ENCODE assay signal across 21 cellular contexts in the genomic region with DNA sequence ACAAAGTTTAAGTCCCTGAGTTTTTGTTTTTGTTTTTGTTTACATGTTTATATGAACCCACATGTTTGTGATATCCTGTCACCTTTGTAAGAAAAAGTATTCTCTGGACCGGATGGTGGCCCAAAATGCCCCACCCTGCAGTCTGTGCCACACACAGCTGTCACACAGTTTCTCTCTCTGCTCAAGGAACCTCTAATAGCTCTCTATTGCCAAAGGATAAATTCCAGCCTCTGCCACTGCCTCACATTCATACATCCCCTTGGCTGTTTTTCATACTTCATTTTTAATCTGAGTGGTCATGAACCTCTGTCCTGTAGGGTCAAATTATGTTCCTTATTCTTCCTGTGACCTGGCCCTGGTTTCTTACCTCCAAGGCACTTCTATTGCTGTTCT.
DNase-seq lines count a peak whose midpoint lies in the region; ATAC-seq and TF ChIP-seq lines count a peak whose summit lies in the region.
"Had no signal": no experiment of that assay in that cellular context is flagged by ENCODE, and none has a peak within 500 bp of the region (broad histone marks: within the 10 kb centered on the region; RNA-seq: fewer than 3 reads in every experiment).

No MANE protein-coding gene starts in this region.

- H3K4me1 ChIP-seq in RWPE2 (ENCODE audit: insufficient read depth, poor library complexity, severe bottlenecking) (peaks cover 5% of the 10 kb centered on the region), esophagus squamous epithelium (peaks cover 0 to 7% (median 0%) of the 10 kb centered on the region in 3 donors), spleen (peaks cover 0 to 13% (median 0%) of the 10 kb centered on the region in 6 donors)

- H3K36me3 ChIP-seq in RWPE2 (ENCODE audit: low read depth) (no peaks in the 10 kb centered on the region), esophagus squamous epithelium (no peaks in the 10 kb centered on the region), spleen (no peaks in the 10 kb centered on the region)

- no peak for TF ChIP-seq CTCF in RWPE2 (IDR thresholded peaks at IDR 0.05; ENCODE audit: poor library complexity, severe bottlenecking)
- TF ChIP-seq CTCF in esophagus squamous epithelium (IDR thresholded peaks at IDR 0.05): no peak
- no peak for TF ChIP-seq CTCF in spleen (IDR thresholded peaks at IDR 0.05 in 8 of 11, conservative IDR thresholded peaks at IDR 0.05 in 3 of 11)

- ATAC-seq in RWPE2 (ENCODE audit: low read depth): peak; percentile 19; the same call in 1 of the 3 replicates
- ATAC-seq: HepG2 had no signal

- no peak for TF ChIP-seq POLR2A in esophagus squamous epithelium (IDR thresholded peaks at IDR 0.05)
- no peak for TF ChIP-seq POLR2A in spleen (IDR thresholded peaks at IDR 0.05)

- H3K27me3 ChIP-seq in RWPE2 (ENCODE audit: insufficient read depth, poor library complexity, severe bottlenecking): no peaks in the 10 kb centered on the region
- no peaks in the 10 kb centered on the region for H3K27me3 ChIP-seq in esophagus squamous epithelium
- H3K27me3 ChIP-seq in spleen (replicated peaks in 1 of 7): no peaks in the 10 kb centered on the region

- intact Hi-C loops in esophagus squamous epithelium (cut with DNase I): no loop called here
- intact Hi-C loops in spleen (cut with DNase I; ENCODE audit: low total_unique reads): no loop called here

- H3K27ac ChIP-seq in RWPE2 (ENCODE audit: poor library complexity, severe bottlenecking) (no peak overlapping the region), esophagus squamous epithelium (no peak overlapping the region), spleen (no peak overlapping the region)

- peak; percentile 5 for DNase-seq in GM04503 (ENCODE audit: low read depth)
- no peak for DNase-seq in RWPE2 (ENCODE audit: low spot score)
- DNase-seq in myocyte (ENCODE audit: low read depth): peak; percentile 27
- DNase-seq in midbrain (lab: John Stamatoyannopoulos, UW): no peak
- DNase-seq in esophagus squamous epithelium (lab: John Stamatoyannopoulos, UW): no peak
- DNase-seq in NCI-H748 (lab: John Stamatoyannopoulos, UW; ENCODE audit: unreplicated experiment): no peak
- DNase-seq in spleen: no peak
- DNase-seq: Calu3, GOT3, HCEC 1CT, Karpas-422, NCI-H1092 treated with DMSO at 0.1 percent for 48 hours, NCI-H1436, NCI-H187 treated with DMSO at 0.1 percent for 48 hours, NCI-H2171 treated with DMSO at 0.1 percent for 48 hours, NCI-H345, NCI-H510A treated with DMSO at 0.1 percent for 48 hours, NCI-H774, SHP77, SW 1271 had no signal

- H3K9me3 ChIP-seq in RWPE2 (ENCODE audit: severe bottlenecking) (no peaks in the 10 kb centered on the region), esophagus squamous epithelium (no peaks in the 10 kb centered on the region), spleen (peaks cover 0 to 6% (median 0%) of the 10 kb centered on the region in 8 donors)

- WGBS in esophagus squamous epithelium, 2 donors: 68 to 71% methylated on average over 1 of the region's 1 CpG
- WGBS in spleen, 5 donors: 38 to 73% (median 63%) methylated on average over 1 of the region's 1 CpG

- H3K4me3 ChIP-seq in RWPE2 (ENCODE audit: severe bottlenecking): no peak overlapping the region
- no peak overlapping the region for H3K4me3 ChIP-seq in esophagus squamous epithelium
- H3K4me3 ChIP-seq in spleen: no peak overlapping the region

Comparison
In these comparisons a context has a peak if more than half of its experiments do, and no peak if none do; other contexts are left out.
1. DNase-seq: peak in GM04503 (single experiment) and myocyte (single experiment); none in RWPE2 (single experiment), midbrain (single experiment), esophagus squamous epithelium (single experiment), NCI-H748 (single experiment) and spleen (single experiment).